ENCODE assay signal across 28 cellular contexts in genomic region chr13:106205871-106206270, GRCh38.
"Had no signal": no experiment of that assay in that cellular context is flagged by ENCODE, and none has a peak within 500 bp of the region (broad histone marks: within the 10 kb centered on the region; RNA-seq: fewer than 3 reads in every experiment).

No MANE protein-coding gene starts in this region.

- ATAC-seq: activated naive CD8-positive, alpha-beta T cell treated with anti-CD3 and anti-CD28 coated beads, Interleukin-2, amount 50 U/mL, for 24 hours; activated T-helper 17 cell treated with anti-CD3 and anti-CD28 coated beads, Interleukin-2, amount 50 U/mL, for 72 hours; left colon; natural killer cell treated with Interleukin-12 subunit alpha and Interleukin-12 subunit beta and Interleukin-15 and Interleukin-18, amount 100 ng/mL, for 72 hours; right lobe of liver; stimulated activated effector memory CD8-positive, alpha-beta T cell treated with anti-CD3 and anti-CD28 coated beads, Interleukin-12 subunit alpha, Interleukin-12 subunit beta, amount 100 ng/mL, for 72 hours; stimulated activated naive CD8-positive, alpha-beta T cell treated with anti-CD3 and anti-CD28 coated beads, Interleukin-15, amount 100 ng/mL, for 72 hours had no signal

- H2AFZ ChIP-seq: hepatocyte had no signal

- FAIRE-seq: bronchial epithelial cell, frontal cortex, kidney, TTC549 had no signal

- H3K4me2 ChIP-seq: hepatocyte had no signal

- H3K9me3 ChIP-seq: esophagus muscularis mucosa, neutrophil, ovary, right lobe of liver, upper lobe of left lung, vagina had no signal

- H3K79me2 ChIP-seq: hepatocyte had no signal

- H3K27me3 ChIP-seq: esophagus muscularis mucosa, hepatocyte, neutrophil, ovary, right lobe of liver, upper lobe of left lung, vagina had no signal

- H3K4me3 ChIP-seq: esophagus muscularis mucosa, hepatocyte, ovary, right lobe of liver, skin epidermis, upper lobe of left lung, vagina had no signal

- H3K36me3 ChIP-seq: esophagus muscularis mucosa, neutrophil, ovary, right lobe of liver, upper lobe of left lung, vagina, WERI-Rb-1 had no signal

- H3K27ac ChIP-seq: esophagus muscularis mucosa, hepatocyte, neutrophil, ovary, right lobe of liver, skin epidermis, upper lobe of left lung, vagina, WERI-Rb-1 had no signal

- H3K4me1 ChIP-seq: esophagus muscularis mucosa, right lobe of liver, upper lobe of left lung, vagina had no signal

- DNase-seq: activated CD4-positive, alpha-beta memory T cell treated with anti-CD3 and anti-CD28 coated beads, Interleukin-2, amount 10 ng/mL, durations not matched to agents 7 days and 5 days; activated CD4-positive, alpha-beta T cell treated with anti-CD3 and anti-CD28 coated beads, Interleukin-2, amount 10 ng/mL, durations not matched to agents 7 days and 5 days; activated CD4-positive, CD25-positive, alpha-beta regulatory T cell treated with anti-CD3 and anti-CD28 coated beads, Interleukin-2, amount 50 U/mL, for 72 hours; activated CD8-positive, alpha-beta memory T cell treated with anti-CD3 and anti-CD28 coated beads, Interleukin-2, amount 50 U/mL, for 48 hours; activated gamma-delta T cell treated with Interleukin-2 at 50 U/mL for 16 hours; activated naive CD8-positive, alpha-beta T cell treated with anti-CD3 and anti-CD28 coated beads, Interleukin-2, amount 50 U/mL, for 24 hours; activated T-cell treated with anti-CD3 and anti-CD28 coated beads, Interleukin-2, amount 50 U/mL, for 24 hours; immature natural killer cell; kidney; left colon; ovary; right lobe of liver; stimulated activated CD4-positive, alpha-beta T cell treated with anti-CD3 and anti-CD28 coated beads, Interleukin-4, amount 100 ng/mL, for 24 hours; stimulated activated naive CD8-positive, alpha-beta T cell treated with anti-CD3 and anti-CD28 coated beads, Interleukin-15, amount 100 ng/mL, for 72 hours; substantia nigra; upper lobe of left lung; WERI-Rb-1 had no signal
